33 cellular contexts compared by ENCODE assay signal in the genomic region with DNA sequence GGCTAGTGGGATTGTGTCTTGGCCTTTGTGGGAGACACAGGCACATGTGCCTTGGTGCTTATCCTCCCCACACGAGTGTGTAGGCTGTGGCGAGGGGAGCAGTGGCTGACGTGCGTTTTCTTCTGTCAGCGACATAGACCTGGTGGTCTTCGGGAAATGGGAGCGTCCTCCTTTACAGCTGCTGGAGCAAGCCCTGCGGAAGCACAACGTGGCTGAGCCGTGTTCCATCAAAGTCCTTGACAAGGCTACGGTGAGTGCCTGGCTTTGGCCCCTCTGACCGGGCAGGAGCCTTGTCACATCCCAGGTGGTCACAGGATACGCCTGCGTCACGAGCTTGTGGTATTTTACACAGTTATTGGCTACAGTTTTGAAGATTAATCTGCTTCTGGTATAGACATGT. TPM values are rescaled to one million over a fixed set of nuclear protein-coding genes. Genes with fewer than 3 reads are reported as not detected.
A peak's percentile ranks its signal among the peaks of the same experiment; 100 is the strongest.
DNase-seq lines count a peak whose midpoint lies in the region; ATAC-seq, FAIRE-seq and TF ChIP-seq lines count a peak whose summit lies in the region.
"Had no signal": no experiment of that assay in that cellular context is flagged by ENCODE, and none has a peak within 500 bp of the region (broad histone marks: within the 10 kb centered on the region; RNA-seq: fewer than 3 reads in every experiment).

No MANE protein-coding gene starts in this region.

- H3K27me3 Mint-ChIP-seq in H9 (ENCODE audit: low read depth) (no peaks in the 10 kb centered on the region), progenitor cell of endocrine pancreas (no peaks in the 10 kb centered on the region)
- H3K27me3 Mint-ChIP-seq: CD4-positive, CD25-positive, alpha-beta regulatory T cell had no signal

- intact Hi-C loops in GM12878 (cut with micrococcal nuclease; ENCODE audit: unreplicated experiment) = loop anchor here (10.0 kb wide), 1 partner anchor 1245 kb away; no protein-coding TSS in a partner anchor

- peaks cover 10% of the 10 kb centered on the region; the same call in 1 of the 2 replicates for H3K79me2 ChIP-seq in H9 (ENCODE audit: insufficient read depth, low read length)
- peaks cover 50% of the 10 kb centered on the region for H3K79me2 ChIP-seq in GM12878 (ENCODE audit: control insufficient read depth, insufficient read depth, low read length)

- FAIRE-seq in GM12878 (lab: Jason Lieb, UNC) = no peak
- FAIRE-seq: A204.1, D721Med, endometrium had no signal

- H3K36me3 ChIP-seq in GM12878 (ENCODE audit: control insufficient read depth in 2 of 2, insufficient read depth in 2 of 2, low read length in 1 of 2) = peaks cover 23 to 35% of the 10 kb centered on the region in 2 experiments
- H3K36me3 ChIP-seq: prostate gland had no signal

- no CpG with 5 or more reads among the region's 15 CpGs for WGBS in H9 (ENCODE audit: extremely low coverage, insufficient read length, low lambda C conversion rate)
- WGBS in GM12878 (ENCODE audit: insufficient coverage, insufficient replicate concordance, low lambda C conversion rate, missing lambda C conversion rate) = 93% methylated on average over 15 of the region's 15 CpGs

- 0 out of 2 replicates have a peak, but pooled peaks have one; percentile 32 for TF ChIP-seq POLR2A in GM12878 (IDR thresholded peaks at IDR 0.05; ENCODE audit: low read depth, low read length)

- ATAC-seq in GM12878 = no peak
- ATAC-seq in stimulated activated effector memory CD8-positive, alpha-beta T cell treated with anti-CD3 and anti-CD28 coated beads, Interleukin-12 subunit alpha, Interleukin-12 subunit beta, amount 100 ng/mL, for 72 hours = no peak
- no peak for ATAC-seq in HG03457 (IDR thresholded peaks at IDR 0.05; ENCODE audit: unreplicated experiment)
- ATAC-seq: GM23338, Panc1, right lobe of liver had no signal

- H4K5ac ChIP-seq in H9 (ENCODE audit: insufficient read length, low read depth, low read length) = no peak overlapping the region

- no peak overlapping the region for H3K23ac ChIP-seq in H9 (ENCODE audit: insufficient read length, low read depth, low read length)

- H3K27me3 ChIP-seq in H9 (ENCODE audit: insufficient read depth, low read length) = no peaks in the 10 kb centered on the region
- no peaks in the 10 kb centered on the region for H3K27me3 ChIP-seq in GM12878 (replicated peaks in 1 of 2; ENCODE audit: control insufficient read depth in 2 of 2, insufficient read depth in 2 of 2, low read length in 1 of 2)
- H3K27me3 ChIP-seq: esophagus muscularis mucosa, neutrophil, right lobe of liver, suprapubic skin had no signal

- H3K4me3 Mint-ChIP-seq in H9 (no peak overlapping the region), progenitor cell of endocrine pancreas (ENCODE audit: low read depth) (no peak overlapping the region)
- no peak overlapping the region for H3K4me3 Mint-ChIP-seq in stimulated activated effector memory CD8-positive, alpha-beta T cell treated with anti-CD3 and anti-CD28 coated beads, Interleukin-12 subunit alpha, Interleukin-12 subunit beta, amount 100 ng/mL, for 72 hours
- H3K4me3 Mint-ChIP-seq: CD4-positive, CD25-positive, alpha-beta regulatory T cell; GM23338 had no signal

- BruUV-seq in GM12878 (replicated peaks; lab: Mats Ljungman, UMichigan) = no TSS peak

- no peak overlapping the region for H3K18ac ChIP-seq in H9 (ENCODE audit: insufficient read length, low read depth, low read length)

- no peak overlapping the region for H3K56ac ChIP-seq in H9 (ENCODE audit: insufficient read length, low read depth, low read length)

- no peak overlapping the region for H2BK20ac ChIP-seq in H9 (ENCODE audit: low read depth, low read length, poor library complexity, severe bottlenecking)

- H3K23me2 ChIP-seq in H9 (ENCODE audit: insufficient read length, low read depth, low read length, poor library complexity, severe bottlenecking) = no peaks in the 10 kb centered on the region

- H2AFZ ChIP-seq in H9 (ENCODE audit: low read length) = no peak overlapping the region
- H2AFZ ChIP-seq in GM12878 (ENCODE audit: control insufficient read depth, low read depth, low read length) = no peak overlapping the region
- H2AFZ ChIP-seq: GM23338 had no signal

- H3K4me1 ChIP-seq in H9 (ENCODE audit: insufficient read depth, low read length) (no peaks in the 10 kb centered on the region), GM12878 (ENCODE audit: control insufficient read depth, insufficient read depth, low read length) (peaks cover 35% of the 10 kb centered on the region)
- H3K4me1 ChIP-seq: prostate gland had no signal

- H3K9ac ChIP-seq in H9 (ENCODE audit: extremely low read depth, insufficient read length, low read length) (no peak overlapping the region), GM12878 (ENCODE audit: control insufficient read depth, insufficient read depth, low read length) (no peak overlapping the region)

- peaks cover 6% of the 10 kb centered on the region for H3K79me1 ChIP-seq in H9 (ENCODE audit: insufficient read depth, low read depth, low read length, poor library complexity, severe bottlenecking)

- H2BK15ac ChIP-seq in H9 (ENCODE audit: low read depth, low read length) = no peak overlapping the region

- no peak overlapping the region for H4K8ac ChIP-seq in H9 (replicated peaks; ENCODE audit: insufficient read length, low read depth, low read length)

- H3K9me3 ChIP-seq in H9 (ENCODE audit: control insufficient read depth, low read depth, low read length) (no peaks in the 10 kb centered on the region), GM12878 (replicated peaks; ENCODE audit: control insufficient read depth, insufficient read depth, low read length) (no peaks in the 10 kb centered on the region)
- H3K9me3 ChIP-seq: esophagus muscularis mucosa, left ventricle myocardium inferior, neutrophil, prostate gland, right lobe of liver, suprapubic skin had no signal

- H3K9me3 Mint-ChIP-seq in H9 (no peaks in the 10 kb centered on the region), progenitor cell of endocrine pancreas (ENCODE audit: low read depth) (no peaks in the 10 kb centered on the region)
- H3K9me3 Mint-ChIP-seq in stimulated activated effector memory CD8-positive, alpha-beta T cell treated with anti-CD3 and anti-CD28 coated beads, Interleukin-12 subunit alpha, Interleukin-12 subunit beta, amount 100 ng/mL, for 72 hours = no peaks in the 10 kb centered on the region
- H3K9me3 Mint-ChIP-seq: CD4-positive, CD25-positive, alpha-beta regulatory T cell; GM23338 had no signal

- H2BK120ac ChIP-seq in H9 (ENCODE audit: low read depth, low read length, poor library complexity, severe bottlenecking) = no peak overlapping the region

- H3K4me2 ChIP-seq in H9 (ENCODE audit: insufficient read depth, insufficient read length, low read length) (no peak overlapping the region), GM12878 (ENCODE audit: control insufficient read depth, insufficient read depth) (no peak overlapping the region)
- H3K4me2 ChIP-seq: GM23338 had no signal

- peak; percentile 42 for DNase-seq in activated CD8-positive, alpha-beta memory T cell treated with anti-CD3 and anti-CD28 coated beads, Interleukin-2, amount 50 U/mL, for 48 hours
- no peak for DNase-seq in activated CD8-positive, alpha-beta memory T cell treated with anti-CD3 and anti-CD28 coated beads, Interleukin-2, amount 50 U/mL, for 4 hours
- DNase-seq in H9 (no peak), GM12878 (ENCODE audit: low read depth, low spot score) (no peak), pons (ENCODE audit: low spot score) (no peak), progenitor cell of endocrine pancreas (ENCODE audit: low spot score, unreplicated experiment) (no peak)
- no peak for DNase-seq in stimulated activated effector memory CD8-positive, alpha-beta T cell treated with anti-CD3 and anti-CD28 coated beads, Interleukin-12 subunit alpha, Interleukin-12 subunit beta, amount 100 ng/mL, for 72 hours (ENCODE audit: low spot score in 2 of 2)
- DNase-seq: activated CD4-positive, alpha-beta T cell treated with anti-CD3 and anti-CD28 coated beads for 48 hours; CD4-positive, CD25-positive, alpha-beta regulatory T cell; central memory CD4-positive, alpha-beta T cell; dermis blood vessel endothelial cell; foreskin fibroblast; islet precursor cell; left ventricle myocardium inferior; NCI-H1048; NCI-H446; NCI-H748 treated with DMSO at 0.1 percent for 48 hours; right lobe of liver; SIG-M5; stimulated activated CD4-positive, alpha-beta T cell treated with anti-CD3 and anti-CD28 coated beads, Interleukin-4, amount 100 ng/mL, for 24 hours; SW 1271; T-helper 9 cell had no signal

- in situ Hi-C loops in GM12878 (cut with MboI) = loop anchor here (5.0 to 10.0 kb wide), 6 partner anchors 107 to 1255 kb away; partner anchors contain the start of genes MED10, NSUN2 and SRD5A1

- no peak overlapping the region for H4K91ac ChIP-seq in H9 (ENCODE audit: insufficient read length, low read depth, low read length)

- RAD21 ChIA-PET in GM12878 (lab: Charles Lee; ENCODE audit: unreplicated experiment) = interaction anchor here (1.2 kb wide), 1 partner anchor 27 kb away, joined by 4 read pairs; no protein-coding TSS in a partner anchor

- no peak overlapping the region for H3K4ac ChIP-seq in H9 (ENCODE audit: low read depth, low read length)

- H3K36me3 Mint-ChIP-seq in H9 (ENCODE audit: insufficient read depth in 1 of 3, low read depth in 3 of 3) (peaks cover 22 to 49% (median 37%) of the 10 kb centered on the region in 3 experiments), progenitor cell of endocrine pancreas (ENCODE audit: insufficient read depth) (peaks cover 12% of the 10 kb centered on the region)
- H3K36me3 Mint-ChIP-seq in stimulated activated effector memory CD8-positive, alpha-beta T cell treated with anti-CD3 and anti-CD28 coated beads, Interleukin-12 subunit alpha, Interleukin-12 subunit beta, amount 100 ng/mL, for 72 hours = peaks cover 84% of the 10 kb centered on the region

- no peak overlapping the region for H2AK5ac ChIP-seq in H9 (ENCODE audit: insufficient read length, low read length)

- H3T11ph ChIP-seq in H9 (ENCODE audit: low read length) = no peak overlapping the region

- CTCF ChIA-PET in GM12878 (lab: Yijun Ruan, JAX) = interaction anchor here (1.1 kb wide), 1 partner anchor 22 kb away, joined by 3 read pairs; no protein-coding TSS in a partner anchor

- TF ChIP-seq EP300 in GM12878 (IDR thresholded peaks at IDR 0.05; ENCODE audit: borderline replicate concordance in 1 of 2, control insufficient read depth in 1 of 2, low read depth in 2 of 2, low read length in 2 of 2) = no peak

- H3K14ac ChIP-seq in H9 (ENCODE audit: insufficient read depth, low read length) = no peak overlapping the region

- no peak overlapping the region for H3K4me3 ChIP-seq in GM12878
- H3K4me3 ChIP-seq: esophagus muscularis mucosa, GM23338, left ventricle myocardium inferior, prostate gland, right lobe of liver, suprapubic skin had no signal

- H4K20me1 ChIP-seq in H9 (ENCODE audit: control insufficient read depth, insufficient read depth, insufficient read length) (no peaks in the 10 kb centered on the region), GM12878 (ENCODE audit: control insufficient read depth, insufficient read depth) (no peaks in the 10 kb centered on the region)

- TF ChIP-seq RAD21 in GM12878 (IDR thresholded peaks at IDR 0.05; ENCODE audit: insufficient read depth, low read depth, low read length) = no peak

- H2BK12ac ChIP-seq in H9 (ENCODE audit: insufficient read length, low read depth, low read length) = no peak overlapping the region

- H3K4me1 Mint-ChIP-seq in H9 (peaks cover 0 to 2% of the 10 kb centered on the region in 2 experiments; a peak in 1 of 4 replicates), progenitor cell of endocrine pancreas (ENCODE audit: low read depth) (no peaks in the 10 kb centered on the region)
- H3K4me1 Mint-ChIP-seq in stimulated activated effector memory CD8-positive, alpha-beta T cell treated with anti-CD3 and anti-CD28 coated beads, Interleukin-12 subunit alpha, Interleukin-12 subunit beta, amount 100 ng/mL, for 72 hours = peaks cover 41% of the 10 kb centered on the region

- H3K27ac Mint-ChIP-seq in H9 = peak overlapping the region in 2 of 3 experiments; percentile 25 to 70; a peak in 1 of 7 replicates
- H3K27ac Mint-ChIP-seq in stimulated activated effector memory CD8-positive, alpha-beta T cell treated with anti-CD3 and anti-CD28 coated beads, Interleukin-12 subunit alpha, Interleukin-12 subunit beta, amount 100 ng/mL, for 72 hours = peak overlapping the region; percentile 88
- H3K27ac Mint-ChIP-seq in progenitor cell of endocrine pancreas = no peak overlapping the region
- H3K27ac Mint-ChIP-seq: GM23338 had no signal

- H2BK5ac ChIP-seq in H9 (ENCODE audit: insufficient read length, low read length) = no peak overlapping the region

- POLR2A ChIA-PET in GM12878 (lab: Charles Lee) = interaction anchor here (0.9 kb wide), 1 partner anchor 104 kb away, joined by 5 read pairs; no protein-coding TSS in a partner anchor

- no peak overlapping the region for H3K27ac ChIP-seq in H9 (ENCODE audit: insufficient read length, low read depth, low read length)
- H3K27ac ChIP-seq in GM12878 (ENCODE audit: control insufficient read depth, insufficient read depth) = no peak overlapping the region
- H3K27ac ChIP-seq: esophagus muscularis mucosa, left ventricle myocardium inferior, neutrophil, prostate gland, right lobe of liver, suprapubic skin, VCaP had no signal

- TF ChIP-seq CTCF in H9 (conservative IDR thresholded peaks at IDR 0.05) (no peak), GM12878 (IDR thresholded peaks at IDR 0.05 in 2 of 3, conservative IDR thresholded peaks at IDR 0.05 in 1 of 3; ENCODE audit: control insufficient read depth in 2 of 3, extremely low read depth in 1 of 3, insufficient read depth in 1 of 3, low read depth in 3 of 3, low read length in 3 of 3) (no peak), progenitor cell of endocrine pancreas (IDR thresholded peaks at IDR 0.05; ENCODE audit: unreplicated experiment) (no peak)

- SMC1A ChIA-PET in GM12878 (lab: Charles Lee; ENCODE audit: uncharacterized antibody, unreplicated experiment) = interaction anchor here (4.0 to 5.5 kb wide), 2 partner anchors 12 to 16 kb away, joined by 35 to 37 read pairs; no protein-coding TSS in a partner anchor

RNA-seq across cellular contexts. Expression of gene TENT4A, which starts 26.4 kb away (rescaled TPM):
- total RNA-seq in H9 (2021) (25.6 and 25.7 TPM in 2 replicates), GM12878 (2014; rRNA removed) (15.4 and 18.3 TPM in 2 replicates), GM12878 (2014; rRNA removed; fragmentation: Illumina TruSeq; extraction: Trizol) (14.4 and 18.4 TPM in 2 replicates), GM12878 (2021) (26.1 and 30.6 TPM in 2 replicates), progenitor cell of endocrine pancreas (30.0 and 31.8 TPM in 2 replicates)
- total RNA-seq in GM12878 (2013; cell fraction: nucleolus; rRNA removed) = 184 and 188 TPM in 2 replicates
- 13.0 TPM for polyA plus RNA-seq in GM12878 (2011; ENCODE audit: low read depth)
- polyA plus RNA-seq in GM12878 (2011; rRNA removed) (8.7 and 10.5 TPM in 2 replicates), GM12878 (2014; fragmentation: Illumina TruSeq; extraction: Trizol) (18.4 and 27.5 TPM in 2 replicates), GM12878 (2014; fragmentation: Nextera tagmentation; extraction: Ambion mirVana) (1 to 10 TPM; 1.4 to 2.8 TPM), GM12878 (2014; rRNA removed) (25.8 and 28.7 TPM in 2 replicates), GM12878 (2016; fragmentation: Nextera tagmentation; extraction: Ambion mirVana) (1 to 10 TPM; 2.5 to 3.4 TPM)
- polyA plus RNA-seq in GM12878 (2011; cell fraction: cytosol; rRNA removed) = 7.8 and 8.6 TPM in 2 replicates
- polyA plus RNA-seq in GM12878 (2011; cell fraction: nucleus; rRNA removed) = 101 and 119 TPM in 2 replicates
- polyA plus RNA-seq in GM12878 (2012) = 23.9 and 25.8 TPM in 2 replicates
- 20.3 and 25.2 TPM in 2 replicates for polyA minus RNA-seq in GM12878 (2011; rRNA and poly(A)+ RNA removed)
- 11.1 and 12.5 TPM in 2 replicates for polyA minus RNA-seq in GM12878 (2011; cell fraction: cytosol; rRNA and poly(A)+ RNA removed)
- polyA minus RNA-seq in GM12878 (2011; cell fraction: nucleus; rRNA and poly(A)+ RNA removed) = 49.2 and 70.5 TPM in 2 replicates
